ENCODE assay signal across 34 cellular contexts in genomic region chrX:133956570-133957340, GRCh38. TPM values are rescaled to one million over a fixed set of nuclear protein-coding genes. Genes with fewer than 3 reads are reported as not detected.
"Had no signal": no experiment of that assay in that cellular context is flagged by ENCODE, and none has a peak within 500 bp of the region (broad histone marks: within the 10 kb centered on the region; RNA-seq: fewer than 3 reads in every experiment).

No MANE protein-coding gene starts in this region.

- H3K9me3 Mint-ChIP-seq: activated T-helper 17 cell treated with anti-CD3 and anti-CD28 coated beads, Interleukin-2, amount 50 U/mL, for 72 hours; dendritic cell treated with granulocyte-macrophage colony-stimulating factor and Interleukin-4, amounts not matched to agents 40 ng/mL and 50 ng/mL, for 4 days; T-helper 2 cell treated with Interferon-gamma antibody and Interleukin-4, amounts not matched to agents 5 μg/mL and 100 μg/mL, for 36 hours had no signal

- DNase-seq: activated B cell treated with CpG ODN at 0.5 μM for 24 hours; activated CD4-positive, alpha-beta T cell treated with anti-CD3 and anti-CD28 coated beads for 48 hours; activated CD4-positive, alpha-beta T cell treated with anti-CD3 and anti-CD28 coated beads, Interleukin-2, amount 50 U/mL, for 1 hour; activated CD4-positive, alpha-beta T cell treated with anti-CD3 and anti-CD28 coated beads, Interleukin-2, amount 50 U/mL, for 48 hours; activated CD8-positive, alpha-beta memory T cell treated with anti-CD3 and anti-CD28 coated beads for 24 hours; activated CD8-positive, alpha-beta T cell treated with anti-CD3 and anti-CD28 coated beads for 36 hours; activated effector memory CD4-positive, alpha-beta T cell treated with Interleukin-2 at 50 U/mL for 16 hours; activated gamma-delta T cell treated with Interleukin-2 at 50 U/mL for 16 hours; activated naive CD4-positive, alpha-beta T cell treated with anti-CD3 and anti-CD28 coated beads, Interleukin-2, amount 50 U/mL, for 16 hours; activated naive CD4-positive, alpha-beta T cell treated with Interleukin-2 at 50 U/mL for 16 hours; activated T-cell treated with anti-CD3 and anti-CD28 coated beads, Interleukin-2, amount 50 U/mL, for 4 hours; amniotic stem cell; aorta; central memory CD4-positive, alpha-beta T cell; cerebellar nuclear complex; dorsolateral prefrontal cortex; effector memory CD4-positive, alpha-beta T cell; endodermal cell; foreskin fibroblast; T-helper 1 cell; T-helper 17 cell; T1000; WERI-Rb-1 had no signal

- H3K4me1 ChIP-seq: breast epithelium had no signal

- H3K4me1 Mint-ChIP-seq: activated B cell treated with CpG ODN at 0.5 μM for 24 hours; activated T-helper 17 cell treated with anti-CD3 and anti-CD28 coated beads, Interleukin-2, amount 50 U/mL, for 72 hours; brain; T-helper 17 cell had no signal

- H3K4me3 ChIP-seq: breast epithelium, cardiac muscle cell, coronary artery, dorsolateral prefrontal cortex had no signal

- H3K27ac ChIP-seq: breast epithelium, cardiac muscle cell, coronary artery, dorsolateral prefrontal cortex, WERI-Rb-1 had no signal

- H3K4me3 Mint-ChIP-seq: activated B cell treated with CpG ODN at 0.5 μM for 24 hours; activated CD8-positive, alpha-beta T cell treated with anti-CD3 and anti-CD28 coated beads for 36 hours; activated naive CD8-positive, alpha-beta T cell; activated T-cell treated with anti-CD3 and anti-CD28 coated beads, Interleukin-2, amount 50 U/mL, for 4 hours; activated T-helper 17 cell treated with anti-CD3 and anti-CD28 coated beads, Interleukin-2, amount 50 U/mL, for 72 hours; brain; dendritic cell treated with granulocyte-macrophage colony-stimulating factor and Interleukin-4, amounts not matched to agents 40 ng/mL and 50 ng/mL, for 4 days; endodermal cell; T-helper 17 cell; T-helper 2 cell treated with Interferon-gamma antibody and Interleukin-4, amounts not matched to agents 5 μg/mL and 100 μg/mL, for 36 hours had no signal

- FAIRE-seq: frontal cortex had no signal

- H3K27ac Mint-ChIP-seq: activated B cell treated with CpG ODN at 0.5 μM for 24 hours; activated CD8-positive, alpha-beta T cell treated with anti-CD3 and anti-CD28 coated beads for 36 hours; activated naive CD8-positive, alpha-beta T cell; activated T-helper 17 cell treated with anti-CD3 and anti-CD28 coated beads, Interleukin-2, amount 50 U/mL, for 72 hours; brain; dendritic cell treated with granulocyte-macrophage colony-stimulating factor and Interleukin-4, amounts not matched to agents 40 ng/mL and 50 ng/mL, for 4 days; endodermal cell; T-helper 17 cell; T-helper 2 cell treated with Interferon-gamma antibody and Interleukin-4, amounts not matched to agents 5 μg/mL and 100 μg/mL, for 36 hours had no signal

- H3K36me3 ChIP-seq: breast epithelium, cardiac muscle cell, WERI-Rb-1 had no signal

- H3K27me3 ChIP-seq: cardiac muscle cell had no signal

- ATAC-seq: activated CD4-positive, CD25-positive, alpha-beta regulatory T cell treated with anti-CD3 and anti-CD28 coated beads, Interleukin-2, amount 50 U/mL, for 24 hours; activated CD8-positive, alpha-beta T cell treated with anti-CD3 and anti-CD28 coated beads for 36 hours; activated T-cell treated with anti-CD3 and anti-CD28 coated beads, Interleukin-2, amount 50 U/mL, for 4 hours; activated T-helper 17 cell treated with anti-CD3 and anti-CD28 coated beads, Interleukin-2, amount 50 U/mL, for 72 hours; esophagus mucosa; T-helper 17 cell had no signal

- H3K27me3 Mint-ChIP-seq: activated CD8-positive, alpha-beta T cell treated with anti-CD3 and anti-CD28 coated beads for 36 hours; dendritic cell treated with granulocyte-macrophage colony-stimulating factor and Interleukin-4, amounts not matched to agents 40 ng/mL and 50 ng/mL, for 4 days; T-helper 17 cell had no signal

RNA-seq across cellular contexts. Expression of gene GPC3, which starts 28.6 kb away (rescaled TPM):
- total RNA-seq: activated B cell treated with CpG ODN at 0.5 μM for 24 hours had no signal
